ENCODE assay signal across 28 cellular contexts in genomic region chr6:156655267-156655918, GRCh38.
"Had no signal": no experiment of that assay in that cellular context is flagged by ENCODE, and none has a peak within 500 bp of the region (broad histone marks: within the 10 kb centered on the region; RNA-seq: fewer than 3 reads in every experiment).

No MANE protein-coding gene starts in this region.

- H3K4me3 ChIP-seq: body of pancreas, cardiac muscle cell, esophagus muscularis mucosa, left lung, sigmoid colon, smooth muscle cell, stomach, suprapubic skin, transverse colon had no signal

- H3K36me3 Mint-ChIP-seq: activated CD8-positive, alpha-beta memory T cell treated with anti-CD3 and anti-CD28 coated beads, Interleukin-2, amount 10 ng/mL, durations not matched to agents 7 days and 5 days; mesothelial cell of epicardium; stimulated activated memory B cell treated with anti-CD40 and anti-IgM and Interleukin-4, amounts not matched to agents 10 μg/mL and 1 μg/mL and 100 μg/mL, for 72 hours had no signal

- H3K27ac Mint-ChIP-seq: activated CD4-positive, alpha-beta T cell treated with anti-CD3 and anti-CD28 coated beads, Interleukin-2, amount 10 ng/mL, durations not matched to agents 24 days and 14 days; activated CD8-positive, alpha-beta memory T cell treated with anti-CD3 and anti-CD28 coated beads, Interleukin-2, amount 10 ng/mL, durations not matched to agents 7 days and 5 days; activated CD8-positive, alpha-beta T cell treated with anti-CD3 and anti-CD28 coated beads for 36 hours; activated T-helper 1 cell treated with anti-CD3 and anti-CD28 coated beads, Interleukin-12 subunit alpha, Interleukin-12 subunit beta, Interleukin-2, Interleukin-4 antibody, amounts not matched to agents 30 ng/mL and 10 ng/mL and 1 ng/mL, durations not matched to agents 14 hours and 24 hours and 36 hours; mesothelial cell of epicardium; naive thymus-derived CD8-positive, alpha-beta T cell; progenitor cell of endocrine pancreas; stimulated activated memory B cell treated with anti-CD40 and anti-IgM and Interleukin-4, amounts not matched to agents 10 μg/mL and 1 μg/mL and 100 μg/mL, for 72 hours; T-helper 17 cell had no signal

- H3K27me3 ChIP-seq: body of pancreas, cardiac muscle cell, esophagus muscularis mucosa, left lung, sigmoid colon, stomach, suprapubic skin, transverse colon had no signal

- H3K36me3 ChIP-seq: cardiac muscle cell, esophagus muscularis mucosa, left lung, sigmoid colon, stomach, suprapubic skin, transverse colon had no signal

- H3K9me3 Mint-ChIP-seq: activated CD4-positive, alpha-beta T cell treated with anti-CD3 and anti-CD28 coated beads, Interleukin-2, amount 10 ng/mL, durations not matched to agents 24 days and 14 days; activated CD8-positive, alpha-beta T cell treated with anti-CD3 and anti-CD28 coated beads for 36 hours; activated T-helper 1 cell treated with anti-CD3 and anti-CD28 coated beads, Interleukin-12 subunit alpha, Interleukin-12 subunit beta, Interleukin-2, Interleukin-4 antibody, amounts not matched to agents 30 ng/mL and 10 ng/mL and 1 ng/mL, durations not matched to agents 14 hours and 24 hours and 36 hours; stimulated activated memory B cell treated with anti-CD40 and anti-IgM and Interleukin-4, amounts not matched to agents 10 μg/mL and 1 μg/mL and 100 μg/mL, for 72 hours had no signal

- ATAC-seq: activated CD8-positive, alpha-beta memory T cell treated with anti-CD3 and anti-CD28 coated beads, Interleukin-2, amount 10 ng/mL, durations not matched to agents 7 days and 5 days; activated CD8-positive, alpha-beta T cell treated with anti-CD3 and anti-CD28 coated beads for 36 hours; body of pancreas; left lung; naive thymus-derived CD8-positive, alpha-beta T cell; stimulated activated memory B cell treated with anti-CD40 and anti-IgM and Interleukin-4, amounts not matched to agents 10 μg/mL and 1 μg/mL and 100 μg/mL, for 72 hours; T-helper 17 cell had no signal

- H3K27me3 Mint-ChIP-seq: activated CD8-positive, alpha-beta T cell treated with anti-CD3 and anti-CD28 coated beads for 36 hours; stimulated activated memory B cell treated with anti-CD40 and anti-IgM and Interleukin-4, amounts not matched to agents 10 μg/mL and 1 μg/mL and 100 μg/mL, for 72 hours had no signal

- H3K4me1 ChIP-seq: left lung had no signal

- H3K4me1 Mint-ChIP-seq: activated CD8-positive, alpha-beta memory T cell treated with anti-CD3 and anti-CD28 coated beads, Interleukin-2, amount 10 ng/mL, durations not matched to agents 7 days and 5 days had no signal

- H3K4me3 Mint-ChIP-seq: activated CD4-positive, alpha-beta T cell treated with anti-CD3 and anti-CD28 coated beads, Interleukin-2, amount 10 ng/mL, durations not matched to agents 24 days and 14 days; activated CD8-positive, alpha-beta memory T cell treated with anti-CD3 and anti-CD28 coated beads, Interleukin-2, amount 10 ng/mL, durations not matched to agents 7 days and 5 days; activated CD8-positive, alpha-beta T cell treated with anti-CD3 and anti-CD28 coated beads for 36 hours; activated T-helper 1 cell treated with anti-CD3 and anti-CD28 coated beads, Interleukin-12 subunit alpha, Interleukin-12 subunit beta, Interleukin-2, Interleukin-4 antibody, amounts not matched to agents 30 ng/mL and 10 ng/mL and 1 ng/mL, durations not matched to agents 14 hours and 24 hours and 36 hours; mesothelial cell of epicardium; naive thymus-derived CD8-positive, alpha-beta T cell; stimulated activated memory B cell treated with anti-CD40 and anti-IgM and Interleukin-4, amounts not matched to agents 10 μg/mL and 1 μg/mL and 100 μg/mL, for 72 hours; T-helper 17 cell had no signal

- DNase-seq: activated CD4-positive, alpha-beta T cell treated with anti-CD3 and anti-CD28 coated beads, Interleukin-2, amount 10 ng/mL, durations not matched to agents 24 days and 14 days; activated CD8-positive, alpha-beta memory T cell treated with anti-CD3 and anti-CD28 coated beads, Interleukin-2, amount 10 ng/mL, durations not matched to agents 7 days and 5 days; activated CD8-positive, alpha-beta T cell treated with anti-CD3 and anti-CD28 coated beads for 36 hours; activated gamma-delta T cell; activated naive CD4-positive, alpha-beta T cell treated with anti-CD3 and anti-CD28 coated beads, Interleukin-2, amount 50 U/mL, for 16 hours; anterior cingulate cortex; body of pancreas; dermis blood vessel endothelial cell; effector memory CD4-positive, alpha-beta T cell; glutamatergic neuron; hippocampal formation; kidney glomerular epithelial cell; left lung; naive thymus-derived CD8-positive, alpha-beta T cell; retina; sigmoid colon; stimulated activated CD4-positive, alpha-beta T cell treated with anti-CD3 and anti-CD28 coated beads, Interleukin-15, amount 100 ng/mL, for 24 hours; stomach; T-helper 17 cell; transverse colon had no signal

- H3K27ac ChIP-seq: body of pancreas, cardiac muscle cell, esophagus muscularis mucosa, left lung, sigmoid colon, stomach, suprapubic skin, transverse colon had no signal

- H3K9me3 ChIP-seq: body of pancreas, left lung, sigmoid colon, suprapubic skin, transverse colon had no signal
